ENCODE assay signal across 10 cellular contexts in the genomic region with DNA sequence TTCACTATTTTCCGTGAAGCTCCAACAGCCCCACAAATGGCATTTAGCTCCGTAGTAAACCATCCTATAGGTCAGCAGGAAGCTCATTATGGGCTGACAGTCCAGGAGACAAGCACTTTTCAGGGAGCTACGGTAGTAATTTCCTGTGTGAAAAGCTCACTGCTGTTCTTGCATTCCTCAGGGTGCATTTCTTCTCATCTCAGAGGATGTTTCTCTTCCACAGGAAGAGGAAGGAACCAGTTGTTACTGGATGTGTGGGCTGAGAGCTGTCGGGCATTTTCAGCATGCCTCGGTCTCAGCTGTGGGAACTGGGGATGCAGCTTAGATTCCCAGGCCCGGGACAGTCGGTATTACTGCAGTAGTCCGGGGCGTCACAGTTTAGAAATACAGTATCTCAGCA.
DNase-seq lines count a peak whose midpoint lies in the region; ATAC-seq and TF ChIP-seq lines count a peak whose summit lies in the region.
"Had no signal": no experiment of that assay in that cellular context is flagged by ENCODE, and none has a peak within 500 bp of the region (broad histone marks: within the 10 kb centered on the region; RNA-seq: fewer than 3 reads in every experiment).

No MANE protein-coding gene starts in this region.

- H3K27me3 ChIP-seq in right atrium auricular region: no peaks in the 10 kb centered on the region

- no peaks in the 10 kb centered on the region for H3K36me3 ChIP-seq in right atrium auricular region

- H3K9me3 ChIP-seq in right atrium auricular region: no peaks in the 10 kb centered on the region

- no peaks in the 10 kb centered on the region for H3K36me3 Mint-ChIP-seq in WTC11

- no peak for TF ChIP-seq POLR2A in erythroblast (IDR thresholded peaks at IDR 0.05; ENCODE audit: low read length)

- H3K4me1 Mint-ChIP-seq in WTC11: peaks cover 71% of the 10 kb centered on the region

- peak overlapping the region; percentile 70 to 71 for H3K27ac ChIP-seq in right atrium auricular region

- POLR2A ChIA-PET in WTC11 (lab: Charles Lee): interaction anchor here (0.8 to 3.2 kb wide), 6 partner anchors 65 to 119 kb away, joined by 3 to 83 read pairs (median 4); partner anchors contain the start of genes DUSP6 and GALNT4

- TF ChIP-seq CTCF in WTC11 (IDR thresholded peaks at IDR 0.05): no peak
- no peak for TF ChIP-seq CTCF in right atrium auricular region (IDR thresholded peaks at IDR 0.05)

- H3K9me3 Mint-ChIP-seq in WTC11: no peaks in the 10 kb centered on the region
- H3K9me3 Mint-ChIP-seq: central memory CD8-positive, alpha-beta T cell had no signal

- ATAC-seq in WTC11 (peak; percentile 89), HG03196 (IDR thresholded peaks at IDR 0.05; ENCODE audit: unreplicated experiment) (no peak)

- H3K4me3 Mint-ChIP-seq in WTC11: peak overlapping the region; percentile 51
- H3K4me3 Mint-ChIP-seq: central memory CD8-positive, alpha-beta T cell had no signal

- no peak overlapping the region for H3K4me3 ChIP-seq in right atrium auricular region

- H3K27ac Mint-ChIP-seq in WTC11: peak overlapping the region; percentile 96

- H3K27me3 Mint-ChIP-seq in WTC11 (ENCODE audit: low read depth): no peaks in the 10 kb centered on the region
- H3K27me3 Mint-ChIP-seq: central memory CD8-positive, alpha-beta T cell had no signal

- peaks cover 0 to 47% of the 10 kb centered on the region in 2 donors for H3K4me1 ChIP-seq in right atrium auricular region

- DNase-seq in ELF-1 (ENCODE audit: low read depth, low spot score) (peak; percentile 85), WTC11 (ENCODE audit: low spot score) (peak; percentile 70), right atrium auricular region (ENCODE audit: low spot score) (peak; percentile 72), renal cortical epithelial cell (ENCODE audit: low read depth) (peak; percentile 88), KG1 (lab: John Stamatoyannopoulos, UW) (no peak), erythroblast (lab: John Stamatoyannopoulos, UW) (no peak), NCI-H2107 treated with DMSO at 0.1 percent for 48 hours (lab: John Stamatoyannopoulos, UW; ENCODE audit: unreplicated experiment) (no peak)
- DNase-seq: T-helper 1 cell had no signal

- CTCF ChIA-PET in WTC11 (lab: Charles Lee): interaction anchor here (0.5 to 2.6 kb wide), 8 partner anchors 12 to 435 kb away, joined by 3 to 20 read pairs (median 6); partner anchors contain the start of gene DUSP6

TF ChIP-seq in WTC11, 78 proteins besides CTCF, POLR2A, EP300 and RAD21 (continues in another document):
- 0 out of 2 replicates have a peak, but pooled peaks have one; percentile 38 for TF ChIP-seq TEAD4 (CRISPR knock-in tag; IDR thresholded peaks at IDR 0.05)
- TF ChIP-seq, protein P1, sequence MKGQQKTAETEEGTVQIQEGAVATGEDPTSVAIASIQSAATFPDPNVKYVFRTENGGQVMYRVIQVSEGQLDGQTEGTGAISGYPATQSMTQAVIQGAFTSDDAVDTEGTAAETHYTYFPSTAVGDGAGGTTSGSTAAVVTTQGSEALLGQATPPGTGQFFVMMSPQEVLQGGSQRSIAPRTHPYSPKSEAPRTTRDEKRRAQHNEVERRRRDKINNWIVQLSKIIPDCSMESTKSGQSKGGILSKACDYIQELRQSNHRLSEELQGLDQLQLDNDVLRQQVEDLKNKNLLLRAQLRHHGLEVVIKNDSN (CRISPR knock-in tag; IDR thresholded peaks at IDR 0.05): no peak
- no peak for TF ChIP-seq SP1 (CRISPR knock-in tag; conservative IDR thresholded peaks at IDR 0.05)
- no peak for TF ChIP-seq ATF3 (CRISPR knock-in tag; conservative IDR thresholded peaks at IDR 0.05)
- TF ChIP-seq EMX1 (CRISPR knock-in tag; IDR thresholded peaks at IDR 0.05): no peak
- peak; percentile 97 for TF ChIP-seq ETV6 (CRISPR knock-in tag; IDR thresholded peaks at IDR 0.05)
- TF ChIP-seq, protein P2, sequence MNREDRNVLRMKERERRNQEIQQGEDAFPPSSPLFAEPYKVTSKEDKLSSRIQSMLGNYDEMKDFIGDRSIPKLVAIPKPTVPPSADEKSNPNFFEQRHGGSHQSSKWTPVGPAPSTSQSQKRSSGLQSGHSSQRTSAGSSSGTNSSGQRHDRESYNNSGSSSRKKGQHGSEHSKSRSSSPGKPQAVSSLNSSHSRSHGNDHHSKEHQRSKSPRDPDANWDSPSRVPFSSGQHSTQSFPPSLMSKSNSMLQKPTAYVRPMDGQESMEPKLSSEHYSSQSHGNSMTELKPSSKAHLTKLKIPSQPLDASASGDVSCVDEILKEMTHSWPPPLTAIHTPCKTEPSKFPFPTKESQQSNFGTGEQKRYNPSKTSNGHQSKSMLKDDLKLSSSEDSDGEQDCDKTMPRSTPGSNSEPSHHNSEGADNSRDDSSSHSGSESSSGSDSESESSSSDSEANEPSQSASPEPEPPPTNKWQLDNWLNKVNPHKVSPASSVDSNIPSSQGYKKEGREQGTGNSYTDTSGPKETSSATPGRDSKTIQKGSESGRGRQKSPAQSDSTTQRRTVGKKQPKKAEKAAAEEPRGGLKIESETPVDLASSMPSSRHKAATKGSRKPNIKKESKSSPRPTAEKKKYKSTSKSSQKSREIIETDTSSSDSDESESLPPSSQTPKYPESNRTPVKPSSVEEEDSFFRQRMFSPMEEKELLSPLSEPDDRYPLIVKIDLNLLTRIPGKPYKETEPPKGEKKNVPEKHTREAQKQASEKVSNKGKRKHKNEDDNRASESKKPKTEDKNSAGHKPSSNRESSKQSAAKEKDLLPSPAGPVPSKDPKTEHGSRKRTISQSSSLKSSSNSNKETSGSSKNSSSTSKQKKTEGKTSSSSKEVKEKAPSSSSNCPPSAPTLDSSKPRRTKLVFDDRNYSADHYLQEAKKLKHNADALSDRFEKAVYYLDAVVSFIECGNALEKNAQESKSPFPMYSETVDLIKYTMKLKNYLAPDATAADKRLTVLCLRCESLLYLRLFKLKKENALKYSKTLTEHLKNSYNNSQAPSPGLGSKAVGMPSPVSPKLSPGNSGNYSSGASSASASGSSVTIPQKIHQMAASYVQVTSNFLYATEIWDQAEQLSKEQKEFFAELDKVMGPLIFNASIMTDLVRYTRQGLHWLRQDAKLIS (CRISPR knock-in tag; IDR thresholded peaks at IDR 0.05; ENCODE audit: borderline replicate concordance): peak; percentile 91; the same call in 1 of the 2 replicates
- peak; percentile 62 for TF ChIP-seq ZNF423 (CRISPR knock-in tag; IDR thresholded peaks at IDR 0.05)
- peak; percentile 81; the same call in 1 of the 2 replicates for TF ChIP-seq FOXK1 (CRISPR knock-in tag; IDR thresholded peaks at IDR 0.05)
- TF ChIP-seq IRF2 (CRISPR knock-in tag; IDR thresholded peaks at IDR 0.05; ENCODE audit: borderline replicate concordance, low read depth): no peak
- peak; percentile 94; the same call in 1 of the 2 replicates for TF ChIP-seq TEAD1 (CRISPR knock-in tag; IDR thresholded peaks at IDR 0.05)
- TF ChIP-seq, protein P3, sequence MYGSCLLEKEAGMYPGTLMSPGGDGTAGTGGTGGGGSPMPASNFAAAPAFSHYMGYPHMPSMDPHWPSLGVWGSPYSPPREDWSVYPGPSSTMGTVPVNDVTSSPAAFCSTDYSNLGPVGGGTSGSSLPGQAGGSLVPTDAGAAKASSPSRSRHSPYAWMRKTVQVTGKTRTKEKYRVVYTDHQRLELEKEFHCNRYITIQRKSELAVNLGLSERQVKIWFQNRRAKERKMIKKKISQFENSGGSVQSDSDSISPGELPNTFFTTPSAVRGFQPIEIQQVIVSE (CRISPR knock-in tag; IDR thresholded peaks at IDR 0.05; ENCODE audit: borderline replicate concordance): no peak
- TF ChIP-seq, protein P4, sequence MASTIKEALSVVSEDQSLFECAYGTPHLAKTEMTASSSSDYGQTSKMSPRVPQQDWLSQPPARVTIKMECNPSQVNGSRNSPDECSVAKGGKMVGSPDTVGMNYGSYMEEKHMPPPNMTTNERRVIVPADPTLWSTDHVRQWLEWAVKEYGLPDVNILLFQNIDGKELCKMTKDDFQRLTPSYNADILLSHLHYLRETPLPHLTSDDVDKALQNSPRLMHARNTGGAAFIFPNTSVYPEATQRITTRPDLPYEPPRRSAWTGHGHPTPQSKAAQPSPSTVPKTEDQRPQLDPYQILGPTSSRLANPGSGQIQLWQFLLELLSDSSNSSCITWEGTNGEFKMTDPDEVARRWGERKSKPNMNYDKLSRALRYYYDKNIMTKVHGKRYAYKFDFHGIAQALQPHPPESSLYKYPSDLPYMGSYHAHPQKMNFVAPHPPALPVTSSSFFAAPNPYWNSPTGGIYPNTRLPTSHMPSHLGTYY (CRISPR knock-in tag; IDR thresholded peaks at IDR 0.05): no peak
- TF ChIP-seq ATF6 (CRISPR knock-in tag; IDR thresholded peaks at IDR 0.05): no peak
- no peak for TF ChIP-seq FOXP1 (CRISPR knock-in tag; IDR thresholded peaks at IDR 0.05; ENCODE audit: borderline replicate concordance)

Comparison
In these comparisons a context has a peak if more than half of its experiments do, and no peak if none do; other contexts are left out.
1. DNase-seq: peak in ELF-1 (single experiment), WTC11 (single experiment), right atrium auricular region (single experiment) and renal cortical epithelial cell (single experiment); none in KG1 (single experiment), erythroblast (0 of 2) and NCI-H2107 treated with DMSO at 0.1 percent for 48 hours (single experiment).